In genomic region chr1:147599362-147600118, GRCh38 we compare ENCODE assay signal across 1 cellular context.
A peak's percentile ranks its signal among the peaks of the same experiment; 100 is the strongest.
TF ChIP-seq lines count a peak whose summit lies in the region.

No MANE protein-coding gene starts in this region.

TF ChIP-seq in HEK293, 187 proteins besides CTCF, POLR2A, EP300 and RAD21 (continued from another document and continues in another):
- TF ChIP-seq ZSCAN5A (tag by site-specific recombination; IDR thresholded peaks at IDR 0.05) (no peak), ZSCAN4 (tag by site-specific recombination; IDR thresholded peaks at IDR 0.05) (no peak; the same call in 1 of the 2 replicates), ZIC2 (tag by site-specific recombination; IDR thresholded peaks at IDR 0.05) (0 out of 2 replicates have a peak, but pooled peaks have one; percentile 18), ZNF394 (tag by site-specific recombination; IDR thresholded peaks at IDR 0.05; ENCODE audit: borderline replicate concordance) (0 out of 2 replicates have a peak, but pooled peaks have one; percentile 22), ZNF433 (tag by site-specific recombination; IDR thresholded peaks at IDR 0.05; ENCODE audit: low read depth) (no peak), TCF7L2 (IDR thresholded peaks at IDR 0.05; ENCODE audit: borderline replicate concordance, low read depth, low read length) (no peak), KLF16 (tag by site-specific recombination; IDR thresholded peaks at IDR 0.05) (peak; percentile 80; the same call in 1 of the 2 replicates), ZNF76 (tag by site-specific recombination; IDR thresholded peaks at IDR 0.05; ENCODE audit: borderline replicate concordance, low read depth) (no peak), ZNF140 (tag by site-specific recombination; IDR thresholded peaks at IDR 0.05) (no peak), ZNF114 (tag by site-specific recombination; IDR thresholded peaks at IDR 0.05) (no peak), PRDM1 (tag by site-specific recombination; IDR thresholded peaks at IDR 0.05) (peak; percentile 23; the same call in 1 of the 2 replicates), MZF1 (tag by site-specific recombination; IDR thresholded peaks at IDR 0.05; ENCODE audit: borderline replicate concordance) (peak; percentile 25; the same call in 1 of the 2 replicates), ZNF654 (tag by site-specific recombination; IDR thresholded peaks at IDR 0.05; ENCODE audit: low read depth) (no peak), ZNF560 (tag by site-specific recombination; IDR thresholded peaks at IDR 0.05; ENCODE audit: borderline replicate concordance) (no peak), ZNF221 (tag by site-specific recombination; IDR thresholded peaks at IDR 0.05; ENCODE audit: borderline replicate concordance) (no peak), EGR2 (tag by site-specific recombination; IDR thresholded peaks at IDR 0.05; ENCODE audit: low read depth) (peak; percentile 60), ZNF843 (tag by site-specific recombination; IDR thresholded peaks at IDR 0.05) (peak; percentile 49), KLF8 (tag by site-specific recombination; IDR thresholded peaks at IDR 0.05) (peak; percentile 86; the same call in 1 of the 2 replicates), GLIS2 (tag by site-specific recombination; IDR thresholded peaks at IDR 0.05) (peak; percentile 95), ZBTB17 (tag by site-specific recombination; IDR thresholded peaks at IDR 0.05) (peak; percentile 30; the same call in 1 of the 2 replicates), IKZF3 (tag by site-specific recombination; IDR thresholded peaks at IDR 0.05) (peak; percentile 63; the same call in 1 of the 2 replicates), GLI4 (tag by site-specific recombination; IDR thresholded peaks at IDR 0.05) (0 out of 2 replicates have a peak, but pooled peaks have one; percentile 10), ZBTB6 (tag by site-specific recombination; IDR thresholded peaks at IDR 0.05) (peak; percentile 73), YY1 (tag by site-specific recombination; IDR thresholded peaks at IDR 0.05) (peak; percentile 66; the same call in 1 of the 2 replicates), ZBTB8A (tag by site-specific recombination; IDR thresholded peaks at IDR 0.05) (peak; percentile 31; the same call in 1 of the 2 replicates), KLF10 (tag by site-specific recombination; IDR thresholded peaks at IDR 0.05) (peak; percentile 82), REST (tag by site-specific recombination; IDR thresholded peaks at IDR 0.05) (no peak), ZNF488 (tag by site-specific recombination; IDR thresholded peaks at IDR 0.05) (no peak), GLIS1 (tag by site-specific recombination; IDR thresholded peaks at IDR 0.05) (peak; percentile 68), ZNF155 (tag by site-specific recombination; IDR thresholded peaks at IDR 0.05) (no peak), ZBTB26 (tag by site-specific recombination; optimal IDR thresholded peaks at IDR 0.05) (peak; percentile 69), ZNF561 (tag by site-specific recombination; IDR thresholded peaks at IDR 0.05; ENCODE audit: borderline replicate concordance) (0 out of 2 replicates have a peak, but pooled peaks have one; percentile 40), PRDM10 (tag by site-specific recombination; IDR thresholded peaks at IDR 0.05) (peak; percentile 82), SETDB1 (IDR thresholded peaks at IDR 0.05; ENCODE audit: insufficient read length, low read length) (no peak), YY2 (tag by site-specific recombination; IDR thresholded peaks at IDR 0.05) (0 out of 2 replicates have a peak, but pooled peaks have one; percentile 16), ZNF335 (tag by site-specific recombination; conservative IDR thresholded peaks at IDR 0.05) (peak; percentile 72; the same call in 1 of the 2 replicates), TSHZ1 (tag by site-specific recombination; IDR thresholded peaks at IDR 0.05; ENCODE audit: borderline replicate concordance) (no peak), ZNF449 (tag by site-specific recombination; IDR thresholded peaks at IDR 0.05) (no peak), SP3 (tag by site-specific recombination; IDR thresholded peaks at IDR 0.05) (peak; percentile 90), ZFP69B (tag by site-specific recombination; IDR thresholded peaks at IDR 0.05) (peak; percentile 97), ZNF202 (tag by site-specific recombination; IDR thresholded peaks at IDR 0.05; ENCODE audit: borderline replicate concordance) (no peak), SP2 (tag by site-specific recombination; IDR thresholded peaks at IDR 0.05) (peak; percentile 68)
